In the genomic region with DNA sequence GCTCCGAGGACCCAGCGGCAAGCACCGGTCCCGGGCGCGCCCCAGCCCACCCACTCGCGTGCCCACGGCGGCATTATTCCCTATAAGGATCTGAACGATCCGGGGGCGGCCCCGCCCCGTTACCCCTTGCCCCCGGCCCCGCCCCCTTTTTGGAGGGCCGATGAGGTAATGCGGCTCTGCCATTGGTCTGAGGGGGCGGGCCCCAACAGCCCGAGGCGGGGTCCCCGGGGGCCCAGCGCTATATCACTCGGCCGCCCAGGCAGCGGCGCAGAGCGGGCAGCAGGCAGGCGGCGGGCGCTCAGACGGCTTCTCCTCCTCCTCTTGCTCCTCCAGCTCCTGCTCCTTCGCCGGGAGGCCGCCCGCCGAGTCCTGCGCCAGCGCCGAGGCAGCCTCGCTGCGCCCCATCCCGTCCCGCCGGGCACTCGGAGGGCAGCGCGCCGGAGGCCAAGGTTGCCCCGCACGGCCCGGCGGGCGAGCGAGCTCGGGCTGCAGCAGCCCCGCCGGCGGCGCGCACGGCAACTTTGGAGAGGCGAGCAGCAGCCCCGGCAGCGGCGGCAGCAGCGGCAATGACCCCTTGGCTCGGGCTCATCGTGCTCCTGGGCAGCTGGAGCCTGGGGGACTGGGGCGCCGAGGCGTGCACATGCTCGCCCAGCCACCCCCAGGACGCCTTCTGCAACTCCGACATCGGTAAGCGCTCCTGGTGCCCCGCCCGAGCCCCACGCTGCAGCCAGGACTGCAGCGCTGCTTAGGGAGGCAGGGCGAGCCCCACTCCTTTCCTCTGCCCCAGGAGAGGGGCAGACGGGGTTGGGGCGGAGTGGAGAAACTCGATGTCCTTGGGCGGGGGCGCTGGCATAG, we compare ENCODE assay signal across 1 cellular context.
TF ChIP-seq lines count a peak whose summit lies in the region.

TIMP3 (plus strand) TSS at position 270 of the 855 bp plus-strand sequence; CDS start at position 567, 297 bp downstream.

TF ChIP-seq in HepG2, 621 proteins besides CTCF, POLR2A, EP300 and RAD21 (continued from another document and continues in another):
- TF ChIP-seq PBX2 (CRISPR knock-in tag; IDR thresholded peaks at IDR 0.05) (no peak), ZNF879 (CRISPR knock-in tag; IDR thresholded peaks at IDR 0.05) (0 out of 2 replicates have a peak, but pooled peaks have one; percentile 33), ZFY (CRISPR knock-in tag; IDR thresholded peaks at IDR 0.05) (peak; percentile 57), ZNF770 (CRISPR knock-in tag; IDR thresholded peaks at IDR 0.05) (no peak), ZNF816 (CRISPR knock-in tag; IDR thresholded peaks at IDR 0.05; ENCODE audit: borderline replicate concordance) (no peak), ZC3H4 (CRISPR knock-in tag; IDR thresholded peaks at IDR 0.05; ENCODE audit: borderline replicate concordance) (no peak), ZNF207 (IDR thresholded peaks at IDR 0.05; ENCODE audit: borderline replicate concordance) (no peak), BHLHE40 (IDR thresholded peaks at IDR 0.05; ENCODE audit: low read length) (no peak), FLYWCH1 (CRISPR knock-in tag; IDR thresholded peaks at IDR 0.05) (no peak), SRSF9 (IDR thresholded peaks at IDR 0.05; ENCODE audit: borderline replicate concordance, insufficient read depth, low read depth, low read length, poor library complexity, severe bottlenecking) (no peak), ZNF430 (CRISPR knock-in tag; IDR thresholded peaks at IDR 0.05) (no peak), NR2C2 (CRISPR knock-in tag; IDR thresholded peaks at IDR 0.05; ENCODE audit: borderline replicate concordance) (peak; percentile 74; the same call in 1 of the 2 replicates), ARID5B (CRISPR knock-in tag; IDR thresholded peaks at IDR 0.05) (no peak), TEAD2 (CRISPR knock-in tag; IDR thresholded peaks at IDR 0.05) (no peak), PAXIP1 (CRISPR knock-in tag; conservative IDR thresholded peaks at IDR 0.05) (no peak), ZNF33B (CRISPR knock-in tag; IDR thresholded peaks at IDR 0.05) (no peak), HOXA5 (CRISPR knock-in tag; IDR thresholded peaks at IDR 0.05) (0 out of 2 replicates have a peak, but pooled peaks have one; percentile 49), HIC2 (CRISPR knock-in tag; IDR thresholded peaks at IDR 0.05; ENCODE audit: low read depth) (no peak), ONECUT2 (CRISPR knock-in tag; IDR thresholded peaks at IDR 0.05) (no peak), CBX2 (IDR thresholded peaks at IDR 0.05; ENCODE audit: low read depth, low read length) (no peak), CBX2 (CRISPR knock-in tag; IDR thresholded peaks at IDR 0.05; ENCODE audit: low read depth) (no peak), ZNF121 (CRISPR knock-in tag; IDR thresholded peaks at IDR 0.05) (no peak), ETV6 (CRISPR knock-in tag; conservative IDR thresholded peaks at IDR 0.05) (no peak), PLRG1 (conservative IDR thresholded peaks at IDR 0.05) (no peak), RNF2 (conservative IDR thresholded peaks at IDR 0.05; ENCODE audit: low read depth) (no peak), SIN3B (IDR thresholded peaks at IDR 0.05; ENCODE audit: low read length) (no peak), HNRNPH1 (optimal IDR thresholded peaks at IDR 0.05; ENCODE audit: low read depth, low read length) (peak; percentile 58), CREM (IDR thresholded peaks at IDR 0.05) (no peak), CREM (CRISPR knock-in tag; IDR thresholded peaks at IDR 0.05) (no peak), SMAD1 (CRISPR knock-in tag; IDR thresholded peaks at IDR 0.05; ENCODE audit: borderline replicate concordance, low read depth) (no peak; the same call in 1 of the 2 replicates), SP5 (CRISPR knock-in tag; IDR thresholded peaks at IDR 0.05; ENCODE audit: borderline replicate concordance, low read depth) (0 out of 2 replicates have a peak, but pooled peaks have one; percentile 37), RAD51 (IDR thresholded peaks at IDR 0.05; ENCODE audit: borderline replicate concordance) (no peak), WIZ (CRISPR knock-in tag; IDR thresholded peaks at IDR 0.05) (no peak), TP53 (CRISPR knock-in tag; conservative IDR thresholded peaks at IDR 0.05) (no peak), GATA4 (IDR thresholded peaks at IDR 0.05; ENCODE audit: borderline replicate concordance, low read depth) (0 out of 2 replicates have a peak, but pooled peaks have one; percentile 63), HCFC1 (IDR thresholded peaks at IDR 0.05; ENCODE audit: low read depth, low read length) (no peak), ZNF569 (CRISPR knock-in tag; IDR thresholded peaks at IDR 0.05; ENCODE audit: borderline replicate concordance) (no peak), ZFP36L1 (CRISPR knock-in tag; IDR thresholded peaks at IDR 0.05) (no peak), MBD4 (IDR thresholded peaks at IDR 0.05; ENCODE audit: borderline replicate concordance, low read length) (no peak), ZNF891 (CRISPR knock-in tag; IDR thresholded peaks at IDR 0.05) (no peak), MEF2D (CRISPR knock-in tag; IDR thresholded peaks at IDR 0.05) (no peak), ZNF232 (CRISPR knock-in tag; IDR thresholded peaks at IDR 0.05; ENCODE audit: borderline replicate concordance) (no peak), TAF15 (IDR thresholded peaks at IDR 0.05; ENCODE audit: low read depth, low read length, poor library complexity, severe bottlenecking) (no peak), GABPA (IDR thresholded peaks at IDR 0.05; ENCODE audit: low read depth, low read length) (no peak), GABPA (CRISPR knock-in tag; IDR thresholded peaks at IDR 0.05; ENCODE audit: low read depth) (no peak), ZMYM2 (CRISPR knock-in tag; IDR thresholded peaks at IDR 0.05) (no peak), ATF7-NPFF (CRISPR knock-in tag; IDR thresholded peaks at IDR 0.05; ENCODE audit: low read depth) (peak; percentile 68; the same call in 1 of the 2 replicates), ADNP (CRISPR knock-in tag; IDR thresholded peaks at IDR 0.05) (no peak), ZNF790 (CRISPR knock-in tag; IDR thresholded peaks at IDR 0.05; ENCODE audit: borderline replicate concordance) (0 out of 2 replicates have a peak, but pooled peaks have one; percentile 15), RELA (CRISPR knock-in tag; IDR thresholded peaks at IDR 0.05) (no peak), MBNL3 (CRISPR knock-in tag; conservative IDR thresholded peaks at IDR 0.05) (no peak), YY1 (IDR thresholded peaks at IDR 0.05; ENCODE audit: insufficient read depth, insufficient replicate concordance, low read depth, low read length) (no peak), NR2F6 (IDR thresholded peaks at IDR 0.05) (no peak), NR2F6 (CRISPR knock-in tag; IDR thresholded peaks at IDR 0.05) (no peak)
- TF ChIP-seq, protein P1, sequence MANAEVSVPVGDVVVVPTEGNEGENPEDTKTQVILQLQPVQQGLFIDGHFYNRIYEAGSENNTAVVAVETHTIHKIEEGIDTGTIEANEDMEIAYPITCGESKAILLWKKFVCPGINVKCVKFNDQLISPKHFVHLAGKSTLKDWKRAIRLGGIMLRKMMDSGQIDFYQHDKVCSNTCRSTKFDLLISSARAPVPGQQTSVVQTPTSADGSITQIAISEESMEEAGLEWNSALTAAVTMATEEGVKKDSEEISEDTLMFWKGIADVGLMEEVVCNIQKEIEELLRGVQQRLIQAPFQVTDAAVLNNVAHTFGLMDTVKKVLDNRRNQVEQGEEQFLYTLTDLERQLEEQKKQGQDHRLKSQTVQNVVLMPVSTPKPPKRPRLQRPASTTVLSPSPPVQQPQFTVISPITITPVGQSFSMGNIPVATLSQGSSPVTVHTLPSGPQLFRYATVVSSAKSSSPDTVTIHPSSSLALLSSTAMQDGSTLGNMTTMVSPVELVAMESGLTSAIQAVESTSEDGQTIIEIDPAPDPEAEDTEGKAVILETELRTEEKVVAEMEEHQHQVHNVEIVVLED (CRISPR knock-in tag; IDR thresholded peaks at IDR 0.05; ENCODE audit: borderline replicate concordance) = no peak
